8 cellular contexts compared by ENCODE assay signal in genomic region chr6:159967621-159968020, GRCh38. TPM values are rescaled to one million over a fixed set of nuclear protein-coding genes. Genes with fewer than 3 reads are reported as not detected.
DNase-seq lines count a peak whose midpoint lies in the region; ATAC-seq, FAIRE-seq and TF ChIP-seq lines count a peak whose summit lies in the region.
"Not testable (repeated sequence)": the region's sequence is repeated elsewhere in the genome, so short reads cannot be mapped to it uniquely, and the experiment has no call there.

No MANE protein-coding gene starts in this region.

- peaks cover 21% of the 10 kb centered on the region; the same call in 1 of the 2 replicates for H3K27me3 ChIP-seq in GM23338 (ENCODE audit: insufficient read depth)
- not testable (repeated sequence) for H3K27me3 ChIP-seq in PC-9 (ENCODE audit: insufficient read depth, low read depth); foreskin keratinocyte

- not testable (repeated sequence) for H3K9me2 ChIP-seq in GM23338 (ENCODE audit: insufficient read depth); PC-9 (ENCODE audit: insufficient read depth)

- H3K9me3 Mint-ChIP-seq in GM23338; activated CD4-positive, alpha-beta T cell treated with anti-CD3 and anti-CD28 coated beads for 36 hours (ENCODE audit: low read depth); activated naive CD8-positive, alpha-beta T cell (ENCODE audit: low read depth); neural crest cell; type B pancreatic cell: not testable (repeated sequence)

- not testable (repeated sequence) for DNase-seq in A549 (ENCODE audit: low read depth in 1 of 2, low spot score in 1 of 2); GM23338 (ENCODE audit: low spot score); PC-9; activated CD4-positive, alpha-beta T cell treated with anti-CD3 and anti-CD28 coated beads for 36 hours; foreskin keratinocyte; neural crest cell (ENCODE audit: low read depth, low spot score); type B pancreatic cell (ENCODE audit: extremely low spot score, unreplicated experiment)

- not testable (repeated sequence) for H3K36me3 Mint-ChIP-seq in GM23338 (ENCODE audit: low read depth); activated naive CD8-positive, alpha-beta T cell; neural crest cell (ENCODE audit: low read depth); type B pancreatic cell
- H3K36me3 Mint-ChIP-seq in activated CD4-positive, alpha-beta T cell treated with anti-CD3 and anti-CD28 coated beads for 36 hours (ENCODE audit: low read depth), result peaks cover 11% of the 10 kb centered on the region

- POLR2A ChIA-PET in A549 (lab: Yijun Ruan, JAX), result interaction anchor here (0.6 kb wide), 1 partner anchor 1306 kb away, joined by 3 read pairs; no protein-coding TSS in a partner anchor
- POLR2A ChIA-PET in PC-9 (lab: Charles Lee; ENCODE audit: unreplicated experiment), result not testable (repeated sequence)
- POLR2A ChIA-PET in activated CD4-positive, alpha-beta T cell treated with anti-CD3 and anti-CD28 coated beads for 36 hours (lab: Charles Lee), result interaction anchor here (1.2 to 2.2 kb wide), 2 partner anchors 37 to 178 kb away, joined by 4 to 5 read pairs; partner anchors contain the start of gene TCP1

- peak overlapping the region; percentile 87; the same call in 2 of the 3 replicates for H3K4me3 Mint-ChIP-seq in GM23338
- peak overlapping the region; percentile 93 for H3K4me3 Mint-ChIP-seq in activated CD4-positive, alpha-beta T cell treated with anti-CD3 and anti-CD28 coated beads for 36 hours
- H3K4me3 Mint-ChIP-seq in activated naive CD8-positive, alpha-beta T cell, result peak overlapping the region; percentile 51
- peak overlapping the region; percentile 95 for H3K4me3 Mint-ChIP-seq in neural crest cell
- peak overlapping the region; percentile 45 for H3K4me3 Mint-ChIP-seq in type B pancreatic cell

- not testable (repeated sequence) for TF ChIP-seq RAD21 in A549 (conservative IDR thresholded peaks at IDR 0.05 in 1 of 2, IDR thresholded peaks at IDR 0.05 in 1 of 2)

- H4K20me1 ChIP-seq in GM23338 (replicated peaks; ENCODE audit: insufficient read depth), result peaks cover 17% of the 10 kb centered on the region; the same call in 1 of the 2 replicates
- not testable (repeated sequence) for H4K20me1 ChIP-seq in PC-9 (ENCODE audit: insufficient read depth)

- H3K27ac Mint-ChIP-seq in GM23338; activated CD4-positive, alpha-beta T cell treated with anti-CD3 and anti-CD28 coated beads for 36 hours; activated naive CD8-positive, alpha-beta T cell; neural crest cell (ENCODE audit: unreplicated experiment); type B pancreatic cell: not testable (repeated sequence)

- H3K4me1 Mint-ChIP-seq in GM23338, result peaks cover 25% of the 10 kb centered on the region
- peaks cover 28% of the 10 kb centered on the region for H3K4me1 Mint-ChIP-seq in activated CD4-positive, alpha-beta T cell treated with anti-CD3 and anti-CD28 coated beads for 36 hours
- peaks cover 30% of the 10 kb centered on the region for H3K4me1 Mint-ChIP-seq in activated naive CD8-positive, alpha-beta T cell (ENCODE audit: low read depth)
- peaks cover 31% of the 10 kb centered on the region for H3K4me1 Mint-ChIP-seq in neural crest cell
- H3K4me1 Mint-ChIP-seq in type B pancreatic cell (ENCODE audit: unreplicated experiment), result peaks cover 31% of the 10 kb centered on the region

- H3K4me1 ChIP-seq in A549 (peaks cover 11% of the 10 kb centered on the region; the same call in 1 of the 3 replicates), GM23338 (ENCODE audit: insufficient read depth) (peaks cover 23% of the 10 kb centered on the region), PC-9 (replicated peaks; ENCODE audit: insufficient read depth) (peaks cover 13% of the 10 kb centered on the region), foreskin keratinocyte (peaks cover 18% of the 10 kb centered on the region)

- H3K4me2 ChIP-seq in A549 (peak overlapping the region; percentile 71; the same call in 2 of the 3 replicates), GM23338 (peak overlapping the region; percentile 92; the same call in 1 of the 2 replicates), PC-9 (peak overlapping the region; percentile 97; the same call in 1 of the 2 replicates)

- FAIRE-seq in A549 (lab: Jason Lieb, UNC), result not testable (repeated sequence)

- peaks cover 31% of the 10 kb centered on the region for H3K79me2 ChIP-seq in GM23338 (replicated peaks; ENCODE audit: insufficient read depth)
- H3K79me2 ChIP-seq in PC-9 (ENCODE audit: low read depth), result peaks cover 34% of the 10 kb centered on the region

- CTCF ChIA-PET in A549 (lab: Yijun Ruan, JAX), result interaction anchor here (0.6 kb wide), 1 partner anchor 24 kb away, joined by 3 read pairs; no protein-coding TSS in a partner anchor
- CTCF ChIA-PET in PC-9 (lab: Charles Lee), result interaction anchor here (0.6 kb wide), 1 partner anchor 104 kb away, joined by 6 read pairs; no protein-coding TSS in a partner anchor
- CTCF ChIA-PET in activated CD4-positive, alpha-beta T cell treated with anti-CD3 and anti-CD28 coated beads for 36 hours (lab: Charles Lee), result interaction anchor here (0.6 to 2.1 kb wide), 13 partner anchors 9 to 1287 kb away, joined by 3 to 6 read pairs (median 3); no protein-coding TSS in a partner anchor

- not testable (repeated sequence) for ATAC-seq in A549; GM23338; activated CD4-positive, alpha-beta T cell treated with anti-CD3 and anti-CD28 coated beads for 36 hours; foreskin keratinocyte

- not testable (repeated sequence) for H3K36me3 ChIP-seq in GM23338 (ENCODE audit: insufficient read depth); PC-9 (ENCODE audit: low read depth)

- intact Hi-C loops in PC-9 (cut with micrococcal nuclease; ENCODE audit: unreplicated experiment), result not testable (repeated sequence)
- intact Hi-C loops in activated CD4-positive, alpha-beta T cell treated with anti-CD3 and anti-CD28 coated beads for 36 hours (cut with DNase I, micrococcal nuclease), result loop anchor here in 1 of 2 experiments (1.0 to 2.0 kb wide), 6 partner anchors 37 to 274 kb away; partner anchors contain the start of genes ACAT2, SOD2 and WTAP

- H3F3A ChIP-seq in GM23338 (replicated peaks; ENCODE audit: low read depth); PC-9 (ENCODE audit: insufficient read depth, low read depth): not testable (repeated sequence)

- not testable (repeated sequence) for H3K27ac ChIP-seq in A549; GM23338 (ENCODE audit: low read depth); PC-9
- peak overlapping the region; percentile 95 for H3K27ac ChIP-seq in foreskin keratinocyte

- 94% methylated on average over 17 of the region's 17 CpGs for WGBS in A549 (ENCODE audit: missing lambda C conversion rate)

- not testable (repeated sequence) for TF ChIP-seq CTCF in A549 (IDR thresholded peaks at IDR 0.05); GM23338 (conservative IDR thresholded peaks at IDR 0.05; ENCODE audit: low read depth in 2 of 2); PC-9 (conservative IDR thresholded peaks at IDR 0.05); foreskin keratinocyte (conservative IDR thresholded peaks at IDR 0.05); neural crest cell (conservative IDR thresholded peaks at IDR 0.05); type B pancreatic cell (conservative IDR thresholded peaks at IDR 0.05)

- TF ChIP-seq POLR2A in A549 (IDR thresholded peaks at IDR 0.05; ENCODE audit: low read length), result not testable (repeated sequence)

- H3K9me3 ChIP-seq in A549; PC-9 (ENCODE audit: insufficient read depth, low read depth): not testable (repeated sequence)

- H3K27me3 Mint-ChIP-seq in GM23338 (ENCODE audit: insufficient read depth, low read depth, poor library complexity); activated CD4-positive, alpha-beta T cell treated with anti-CD3 and anti-CD28 coated beads for 36 hours; activated naive CD8-positive, alpha-beta T cell: not testable (repeated sequence)
- H3K27me3 Mint-ChIP-seq in neural crest cell (ENCODE audit: low read depth) (peaks cover 55% of the 10 kb centered on the region), type B pancreatic cell (peaks cover 40% of the 10 kb centered on the region)

- not testable (repeated sequence) for BruUV-seq in PC-9 (replicated peaks; lab: Mats Ljungman, UMichigan)

- H3K4me3 ChIP-seq in A549, GM23338, PC-9: not testable (repeated sequence)

- not testable (repeated sequence) for H2AFZ ChIP-seq in GM23338, PC-9

- TF ChIP-seq EP300 in A549 (IDR thresholded peaks at IDR 0.05), result not testable (repeated sequence)

RNA-seq across cellular contexts. Expression of gene IGF2R, which starts 1.3 kb away (rescaled TPM):
- 17.6 and 25.6 TPM in 2 replicates for polyA plus RNA-seq in A549 (2011; rRNA removed)
- polyA plus RNA-seq in A549 (2012; cell fraction: cytosol; rRNA removed), result 7.9 and 9.3 TPM in 2 replicates
- polyA plus RNA-seq in A549 (2012; cell fraction: nucleus; rRNA removed), result 23.2 and 26.5 TPM in 2 replicates
- polyA plus RNA-seq in A549 (2017; fragmentation: RNase III; extraction: RNeasy Plus Mini Kit Qiagen cat#74134 plus additional on column Dnase treatment), result 22.6 to 24.9 TPM (median 24.3 TPM) in 3 replicates
- polyA minus RNA-seq in A549 (2011; rRNA and poly(A)+ RNA removed), result 60.7 and 108 TPM in 2 replicates
- 76.4 and 80.4 TPM in 2 replicates for total RNA-seq in GM23338 (2014; rRNA removed; shearing (Covaris generic))
- 11.7 and 12.5 TPM in 2 replicates for polyA plus RNA-seq in GM23338 (2016; fragmentation: Nextera tagmentation; extraction: Ambion mirVana)
- 50.9 and 53.1 TPM in 2 replicates for total RNA-seq in PC-9 (2021)
- total RNA-seq in activated CD4-positive, alpha-beta T cell treated with anti-CD3 and anti-CD28 coated beads for 36 hours, result 10 to 100 TPM; 55.6 to 65.6 TPM
- total RNA-seq in foreskin keratinocyte, result 65.6 and 66.5 TPM in 2 replicates
- polyA plus RNA-seq in foreskin keratinocyte, result 15.9 and 21.2 TPM in 2 replicates
- 97.3 and 103 TPM in 2 replicates for total RNA-seq in neural crest cell
- 79.8 and 95.5 TPM in 2 replicates for total RNA-seq in type B pancreatic cell (ENCODE audit: low replicate concordance)

Comparison
In these comparisons a context has a peak if more than half of its experiments do, and no peak if none do; other contexts are left out.
1. H3K4me3 Mint-ChIP-seq: peak in every context shown above with its lines; median percentile 95 in neural crest cell; 93 in activated CD4-positive, alpha-beta T cell treated with anti-CD3 and anti-CD28 coated beads for 36 hours; 87 in GM23338; 51 in activated naive CD8-positive, alpha-beta T cell; 45 in type B pancreatic cell.